ENCODE assay signal across 1 cellular context in the genomic region with DNA sequence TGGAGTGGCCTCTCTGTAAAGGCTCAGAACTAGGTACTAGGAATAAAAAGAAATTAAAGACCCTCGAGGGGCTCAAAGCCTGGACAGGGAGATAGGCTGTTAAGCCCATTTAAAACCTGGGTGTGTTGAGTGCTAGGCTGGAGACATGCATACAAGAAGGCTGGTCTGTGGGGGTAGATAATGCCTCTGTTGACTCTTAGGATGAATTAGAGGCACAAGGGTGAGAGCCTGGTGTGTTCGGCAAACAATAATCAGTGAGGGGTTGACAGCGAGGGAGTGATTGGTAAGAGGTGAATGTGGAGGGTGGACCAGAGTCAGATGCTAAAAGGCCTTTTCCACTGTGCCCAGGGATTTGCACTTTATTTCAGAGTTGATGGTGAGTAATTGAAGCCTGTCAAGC.
TF ChIP-seq lines count a peak whose summit lies in the region.

No MANE protein-coding gene starts in this region.

TF ChIP-seq in K562, 482 proteins besides CTCF, POLR2A, EP300 and RAD21:
- TF ChIP-seq RBM15 (IDR thresholded peaks at IDR 0.05; ENCODE audit: insufficient read depth, low read length), result no peak
- TF ChIP-seq, protein P1, sequence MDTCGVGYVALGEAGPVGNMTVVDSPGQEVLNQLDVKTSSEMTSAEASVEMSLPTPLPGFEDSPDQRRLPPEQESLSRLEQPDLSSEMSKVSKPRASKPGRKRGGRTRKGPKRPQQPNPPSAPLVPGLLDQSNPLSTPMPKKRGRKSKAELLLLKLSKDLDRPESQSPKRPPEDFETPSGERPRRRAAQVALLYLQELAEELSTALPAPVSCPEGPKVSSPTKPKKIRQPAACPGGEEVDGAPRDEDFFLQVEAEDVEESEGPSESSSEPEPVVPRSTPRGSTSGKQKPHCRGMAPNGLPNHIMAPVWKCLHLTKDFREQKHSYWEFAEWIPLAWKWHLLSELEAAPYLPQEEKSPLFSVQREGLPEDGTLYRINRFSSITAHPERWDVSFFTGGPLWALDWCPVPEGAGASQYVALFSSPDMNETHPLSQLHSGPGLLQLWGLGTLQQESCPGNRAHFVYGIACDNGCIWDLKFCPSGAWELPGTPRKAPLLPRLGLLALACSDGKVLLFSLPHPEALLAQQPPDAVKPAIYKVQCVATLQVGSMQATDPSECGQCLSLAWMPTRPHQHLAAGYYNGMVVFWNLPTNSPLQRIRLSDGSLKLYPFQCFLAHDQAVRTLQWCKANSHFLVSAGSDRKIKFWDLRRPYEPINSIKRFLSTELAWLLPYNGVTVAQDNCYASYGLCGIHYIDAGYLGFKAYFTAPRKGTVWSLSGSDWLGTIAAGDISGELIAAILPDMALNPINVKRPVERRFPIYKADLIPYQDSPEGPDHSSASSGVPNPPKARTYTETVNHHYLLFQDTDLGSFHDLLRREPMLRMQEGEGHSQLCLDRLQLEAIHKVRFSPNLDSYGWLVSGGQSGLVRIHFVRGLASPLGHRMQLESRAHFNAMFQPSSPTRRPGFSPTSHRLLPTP (IDR thresholded peaks at IDR 0.05; ENCODE audit: borderline replicate concordance, extremely low read depth, insufficient read length), result no peak
- peak; percentile 34; the same call in 1 of the 2 replicates for TF ChIP-seq CBFA2T3 (IDR thresholded peaks at IDR 0.05)
